ENCODE assay signal across 12 cellular contexts in the genomic region with DNA sequence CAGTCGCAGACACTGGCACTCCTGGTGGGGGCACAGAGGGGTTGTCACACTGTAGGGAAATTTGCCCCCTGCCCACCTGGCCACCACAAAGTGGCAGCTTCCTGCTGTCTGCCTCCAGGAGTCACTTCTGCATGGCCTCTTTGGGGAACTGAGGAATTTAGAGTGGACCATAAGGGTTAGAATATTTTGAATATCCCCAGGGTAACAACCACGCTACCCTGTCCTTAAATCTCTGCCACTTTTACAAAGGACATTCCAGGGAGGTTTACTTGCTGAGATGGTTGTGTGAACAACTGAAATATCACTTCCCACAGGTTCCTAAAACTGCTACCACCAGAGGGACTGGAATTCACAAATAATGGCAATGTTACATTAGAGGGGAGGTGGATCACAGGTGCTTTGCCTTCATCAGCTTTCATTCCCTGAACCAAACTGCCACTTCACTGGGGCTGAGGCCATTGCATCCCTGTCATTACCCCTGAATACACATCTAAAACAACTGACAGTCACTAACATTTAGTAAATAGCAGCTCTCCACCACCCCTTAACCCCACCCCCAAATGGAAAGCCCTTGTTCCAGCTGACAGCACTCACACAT.
A peak's percentile ranks its signal among the peaks of the same experiment; 100 is the strongest.
DNase-seq lines count a peak whose midpoint lies in the region; TF ChIP-seq lines count a peak whose summit lies in the region.
"Had no signal": no experiment of that assay in that cellular context is flagged by ENCODE, and none has a peak within 500 bp of the region (broad histone marks: within the 10 kb centered on the region; RNA-seq: fewer than 3 reads in every experiment).

No MANE protein-coding gene starts in this region.

- H3K9ac ChIP-seq in trophoblast cell (ENCODE audit: low read length): no peak overlapping the region

- no peak overlapping the region for H4K8ac ChIP-seq in trophoblast cell (ENCODE audit: low read depth, low read length)

- peaks cover 0 to 2% of the 10 kb centered on the region in 2 experiments for H3K4me1 ChIP-seq in trophoblast cell (ENCODE audit: control insufficient read depth in 1 of 2, insufficient read depth in 2 of 2, low read length in 2 of 2)
- H3K4me1 ChIP-seq: testis had no signal

- DNase-seq in NCI-H1092 (lab: John Stamatoyannopoulos, UW) (peak; percentile 72), NCI-H2227 (lab: John Stamatoyannopoulos, UW; ENCODE audit: unreplicated experiment) (peak; percentile 83), fibroblast of pulmonary artery (ENCODE audit: low read depth) (peak; percentile 3), trophoblast cell (peak; percentile 19 to 69), RKO (ENCODE audit: low spot score) (no peak), NCI-H446 treated with DMSO at 0.1 percent for 48 hours (lab: John Stamatoyannopoulos, UW) (no peak), NCI-H2171 treated with DMSO at 0.1 percent for 48 hours (lab: John Stamatoyannopoulos, UW) (no peak)
- DNase-seq: activated CD4-positive, alpha-beta T cell treated with anti-CD3 and anti-CD28 coated beads for 48 hours; mucosa of descending colon; NCI-H524 treated with DMSO at 0.1 percent for 48 hours; small intestine; testis had no signal

- no peak overlapping the region for H2BK120ac ChIP-seq in trophoblast cell (ENCODE audit: insufficient read depth, low read length, poor library complexity)

- H3K9me3 ChIP-seq in trophoblast cell (ENCODE audit: insufficient read depth, low read depth, low read length): no peaks in the 10 kb centered on the region
- H3K9me3 ChIP-seq: mucosa of descending colon, testis had no signal

- H3K14ac ChIP-seq in trophoblast cell (ENCODE audit: low read length): no peak overlapping the region

- H3K27me3 ChIP-seq in trophoblast cell (ENCODE audit: insufficient read depth, low read length): no peaks in the 10 kb centered on the region
- H3K27me3 ChIP-seq: testis had no signal

- H3K4me2 ChIP-seq in trophoblast cell (ENCODE audit: low read length): no peak overlapping the region

- no peaks in the 10 kb centered on the region for H3K36me3 ChIP-seq in trophoblast cell (ENCODE audit: control insufficient read depth in 1 of 2, insufficient read depth in 2 of 2, low read length in 2 of 2)

- no peaks in the 10 kb centered on the region for H3K79me1 ChIP-seq in trophoblast cell (ENCODE audit: low read length)

- no peak overlapping the region for H3K4ac ChIP-seq in trophoblast cell (ENCODE audit: low read depth, low read length)

- H2BK12ac ChIP-seq in trophoblast cell (ENCODE audit: low read length): no peak overlapping the region

- H3K23ac ChIP-seq in trophoblast cell (ENCODE audit: low read length): no peak overlapping the region

- no peak overlapping the region for H3K27ac ChIP-seq in trophoblast cell (ENCODE audit: low read depth, low read length)
- H3K27ac ChIP-seq: testis had no signal

- no peak overlapping the region for H2AK5ac ChIP-seq in trophoblast cell (ENCODE audit: low read length)

- no peak overlapping the region for H4K12ac ChIP-seq in trophoblast cell (ENCODE audit: low read depth, low read length)

- TF ChIP-seq CTCF in fibroblast of pulmonary artery (IDR thresholded peaks at IDR 0.05; ENCODE audit: low read length, missing control alignments): no peak

- H3K4me3 ChIP-seq in fibroblast of pulmonary artery (replicated peaks; ENCODE audit: low read depth, low read length): no peak overlapping the region
- no peak overlapping the region for H3K4me3 ChIP-seq in trophoblast cell (ENCODE audit: low read depth, low read length)
- H3K4me3 ChIP-seq: mucosa of descending colon, testis had no signal

- no peak overlapping the region for H3K18ac ChIP-seq in trophoblast cell (ENCODE audit: low read length)

- no CpG with 5 or more reads among the region's 2 CpGs for WGBS in trophoblast cell (ENCODE audit: extremely low coverage, insufficient coverage, insufficient read length)

- H4K91ac ChIP-seq in trophoblast cell (ENCODE audit: low read depth, low read length): no peak overlapping the region

- H3K79me2 ChIP-seq in trophoblast cell (ENCODE audit: control insufficient read depth, insufficient read depth, low read length, poor library complexity): no peaks in the 10 kb centered on the region

- H2BK5ac ChIP-seq in trophoblast cell (ENCODE audit: low read depth, low read length, poor library complexity): no peak overlapping the region

- H2AFZ ChIP-seq in trophoblast cell (ENCODE audit: insufficient read depth, low read length, poor library complexity): no peak overlapping the region

Comparison
In these comparisons a context has a peak if more than half of its experiments do, and no peak if none do; other contexts are left out.
1. DNase-seq: peak in NCI-H1092 (single experiment), NCI-H2227 (single experiment), fibroblast of pulmonary artery (single experiment) and trophoblast cell (2 of 2); none in RKO (single experiment), NCI-H446 treated with DMSO at 0.1 percent for 48 hours (single experiment) and NCI-H2171 treated with DMSO at 0.1 percent for 48 hours (single experiment).